ENCODE assay signal across 17 cellular contexts in the genomic region with DNA sequence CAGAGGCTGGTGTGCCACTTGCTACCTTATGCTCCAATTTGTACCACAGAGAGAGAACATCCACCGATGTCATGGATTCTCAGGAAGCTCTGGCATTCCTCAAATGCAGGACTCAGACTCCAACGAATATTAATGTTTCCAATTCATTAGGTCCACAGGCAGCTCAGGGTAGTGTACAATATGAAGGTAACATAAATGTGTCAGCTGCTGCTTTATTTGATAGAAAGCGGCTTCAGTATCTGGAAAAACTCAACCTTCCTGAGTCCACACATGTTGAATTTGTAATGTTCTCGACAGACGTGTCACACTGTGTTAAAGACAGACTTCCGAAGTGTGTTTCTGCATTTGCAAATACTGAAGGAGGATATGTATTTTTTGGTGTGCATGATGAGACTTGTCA. TPM values are rescaled to one million over a fixed set of nuclear protein-coding genes. Genes with fewer than 3 reads are reported as not detected.
DNase-seq lines count a peak whose midpoint lies in the region; ATAC-seq and TF ChIP-seq lines count a peak whose summit lies in the region.
"Had no signal": no experiment of that assay in that cellular context is flagged by ENCODE, and none has a peak within 500 bp of the region (broad histone marks: within the 10 kb centered on the region; RNA-seq: fewer than 3 reads in every experiment).

No MANE protein-coding gene starts in this region.

- POLR2A ChIA-PET in CD8-positive, alpha-beta T cell (lab: Charles Lee), result interaction anchor here (0.7 to 3.0 kb wide), 3 partner anchors 10 to 15 kb away, joined by 3 to 13 read pairs (median 3); a partner anchor contains a TSS
- POLR2A ChIA-PET in naive thymus-derived CD4-positive, alpha-beta T cell (lab: Charles Lee), result interaction anchor here (0.7 to 4.5 kb wide), 6 partner anchors 8 to 165 kb away, joined by 3 to 28 read pairs (median 8); a partner anchor contains a TSS
- POLR2A ChIA-PET in activated CD4-positive, alpha-beta memory T cell treated with anti-CD3 and anti-CD28 coated beads, Interleukin-2, amount 10 ng/mL, durations not matched to agents 7 days and 5 days (lab: Charles Lee), result interaction anchor here (1.0 to 2.6 kb wide), 3 partner anchors 11 to 45 kb away, joined by 3 to 10 read pairs (median 6); no protein-coding TSS in a partner anchor

- peaks cover 90% of the 10 kb centered on the region for H3K36me3 ChIP-seq in CD4-positive, CD25-positive, alpha-beta regulatory T cell (ENCODE audit: control insufficient read depth, insufficient read depth, low read length)
- peaks cover 52% of the 10 kb centered on the region for H3K36me3 ChIP-seq in CD8-positive, alpha-beta T cell (ENCODE audit: insufficient read depth, low read length)
- peaks cover 16 to 56% (median 44%) of the 10 kb centered on the region in 3 experiments for H3K36me3 ChIP-seq in naive thymus-derived CD4-positive, alpha-beta T cell (ENCODE audit: control insufficient read depth in 2 of 3, insufficient read depth in 3 of 3, low read length in 3 of 3)
- H3K36me3 ChIP-seq: SJCRH30 had no signal

- peaks cover 69% of the 10 kb centered on the region for H3K4me1 ChIP-seq in CD4-positive, CD25-positive, alpha-beta regulatory T cell (ENCODE audit: control insufficient read depth, insufficient read depth, low read length, poor library complexity, severe bottlenecking)
- H3K4me1 ChIP-seq in CD8-positive, alpha-beta T cell (ENCODE audit: insufficient read depth, low read length), result peaks cover 63% of the 10 kb centered on the region
- H3K4me1 ChIP-seq in naive thymus-derived CD4-positive, alpha-beta T cell (ENCODE audit: control insufficient read depth in 2 of 2, insufficient read depth in 2 of 2, low read length in 2 of 2), result peaks cover 41 to 54% of the 10 kb centered on the region in 2 donors

- H3K27me3 Mint-ChIP-seq in CD4-positive, CD25-positive, alpha-beta regulatory T cell, result no peaks in the 10 kb centered on the region
- no peaks in the 10 kb centered on the region for H3K27me3 Mint-ChIP-seq in CD8-positive, alpha-beta T cell (ENCODE audit: low read depth)
- H3K27me3 Mint-ChIP-seq in T-helper 17 cell, result no peaks in the 10 kb centered on the region
- H3K27me3 Mint-ChIP-seq in naive thymus-derived CD4-positive, alpha-beta T cell, result no peaks in the 10 kb centered on the region
- H3K27me3 Mint-ChIP-seq in activated CD4-positive, alpha-beta memory T cell treated with anti-CD3 and anti-CD28 coated beads, Interleukin-2, amount 10 ng/mL, durations not matched to agents 7 days and 5 days, result no peaks in the 10 kb centered on the region

- no peak overlapping the region for H3K4me3 ChIP-seq in CD4-positive, CD25-positive, alpha-beta regulatory T cell (ENCODE audit: low read depth, low read length)
- H3K4me3 ChIP-seq in CD8-positive, alpha-beta T cell (ENCODE audit: low read depth, low read length), result no peak overlapping the region
- H3K4me3 ChIP-seq in naive thymus-derived CD4-positive, alpha-beta T cell (ENCODE audit: low read length), result no peak overlapping the region
- H3K4me3 ChIP-seq: SJCRH30 had no signal

- TF ChIP-seq CTCF in CD8-positive, alpha-beta T cell (IDR thresholded peaks at IDR 0.05), result no peak

- no peak for DNase-seq in CD4-positive, CD25-positive, alpha-beta regulatory T cell
- no peak for DNase-seq in CD8-positive, alpha-beta T cell
- DNase-seq in T-helper 17 cell (no peak), activated gamma-delta T cell treated with Interleukin-2 at 50 U/mL for 16 hours (no peak), NOMO-1 treated with DMSO at 0.1 percent for 48 hours (lab: John Stamatoyannopoulos, UW; ENCODE audit: unreplicated experiment) (no peak)
- DNase-seq in naive thymus-derived CD4-positive, alpha-beta T cell, result no peak
- no peak for DNase-seq in activated CD4-positive, alpha-beta memory T cell treated with anti-CD3 and anti-CD28 coated beads, Interleukin-2, amount 10 ng/mL, durations not matched to agents 7 days and 5 days
- DNase-seq: AML-193, GOT3, KG1, MV-4-11, NCI-H187, NCI-H2107, NCI-H226, NCI-H524 treated with DMSO at 0.1 percent for 48 hours, SJCRH30 had no signal

- H3K36me3 Mint-ChIP-seq in CD4-positive, CD25-positive, alpha-beta regulatory T cell, result peaks cover 73% of the 10 kb centered on the region
- peaks cover 88% of the 10 kb centered on the region for H3K36me3 Mint-ChIP-seq in CD8-positive, alpha-beta T cell
- H3K36me3 Mint-ChIP-seq in T-helper 17 cell (ENCODE audit: low read depth), result peaks cover 9% of the 10 kb centered on the region
- peaks cover 7 to 68% (median 54%) of the 10 kb centered on the region in 5 donors for H3K36me3 Mint-ChIP-seq in naive thymus-derived CD4-positive, alpha-beta T cell
- H3K36me3 Mint-ChIP-seq in activated CD4-positive, alpha-beta memory T cell treated with anti-CD3 and anti-CD28 coated beads, Interleukin-2, amount 10 ng/mL, durations not matched to agents 7 days and 5 days (ENCODE audit: low read depth), result peaks cover 83% of the 10 kb centered on the region

- no peak for ATAC-seq in CD4-positive, CD25-positive, alpha-beta regulatory T cell (ENCODE audit: low read depth in 2 of 2)
- ATAC-seq in CD8-positive, alpha-beta T cell, result no peak
- ATAC-seq in T-helper 17 cell, result no peak
- ATAC-seq in naive thymus-derived CD4-positive, alpha-beta T cell, result no peak
- ATAC-seq: HepG2 had no signal

- intact Hi-C loops in CD8-positive, alpha-beta T cell (cut with DNase I, micrococcal nuclease), result loop anchor here in 1 of 2 experiments (5.0 kb wide), 1 partner anchor 103 kb away; no protein-coding TSS in a partner anchor
- intact Hi-C loops in naive thymus-derived CD4-positive, alpha-beta T cell (cut with micrococcal nuclease), result no loop called here

- peaks cover 0 to 2% (median 0%) of the 10 kb centered on the region in 7 donors for H3K9me3 Mint-ChIP-seq in CD4-positive, CD25-positive, alpha-beta regulatory T cell
- peaks cover 2% of the 10 kb centered on the region for H3K9me3 Mint-ChIP-seq in CD8-positive, alpha-beta T cell
- H3K9me3 Mint-ChIP-seq in naive thymus-derived CD4-positive, alpha-beta T cell, result no peaks in the 10 kb centered on the region
- H3K9me3 Mint-ChIP-seq in activated CD4-positive, alpha-beta memory T cell treated with anti-CD3 and anti-CD28 coated beads, Interleukin-2, amount 10 ng/mL, durations not matched to agents 7 days and 5 days, result no peaks in the 10 kb centered on the region

- CTCF ChIA-PET in CD8-positive, alpha-beta T cell (lab: Charles Lee), result interaction anchor here (0.8 kb wide), 1 partner anchor 13 kb away, joined by 4 read pairs; no protein-coding TSS in a partner anchor
- CTCF ChIA-PET in naive thymus-derived CD4-positive, alpha-beta T cell (lab: Charles Lee), result no interaction called here
- CTCF ChIA-PET in activated CD4-positive, alpha-beta memory T cell treated with anti-CD3 and anti-CD28 coated beads, Interleukin-2, amount 10 ng/mL, durations not matched to agents 7 days and 5 days (lab: Charles Lee), result no interaction called here

- peaks cover 32 to 84% (median 60%) of the 10 kb centered on the region in 4 donors for H3K4me1 Mint-ChIP-seq in CD4-positive, CD25-positive, alpha-beta regulatory T cell
- peaks cover 77% of the 10 kb centered on the region for H3K4me1 Mint-ChIP-seq in CD8-positive, alpha-beta T cell (ENCODE audit: low read depth)
- H3K4me1 Mint-ChIP-seq in T-helper 17 cell, result peaks cover 41% of the 10 kb centered on the region
- peaks cover 44 to 85% (median 73%) of the 10 kb centered on the region in 7 donors for H3K4me1 Mint-ChIP-seq in naive thymus-derived CD4-positive, alpha-beta T cell
- peaks cover 38% of the 10 kb centered on the region for H3K4me1 Mint-ChIP-seq in activated CD4-positive, alpha-beta memory T cell treated with anti-CD3 and anti-CD28 coated beads, Interleukin-2, amount 10 ng/mL, durations not matched to agents 7 days and 5 days

- peak overlapping the region in 3 of 4 donors; percentile 31 to 73 (median 54) for H3K4me3 Mint-ChIP-seq in CD4-positive, CD25-positive, alpha-beta regulatory T cell
- H3K4me3 Mint-ChIP-seq in CD8-positive, alpha-beta T cell, result peak overlapping the region; percentile 27
- no peak overlapping the region for H3K4me3 Mint-ChIP-seq in T-helper 17 cell
- H3K4me3 Mint-ChIP-seq in naive thymus-derived CD4-positive, alpha-beta T cell, result peak overlapping the region in 3 of 10 donors; percentile 30 to 47 (median 45)
- no peak overlapping the region for H3K4me3 Mint-ChIP-seq in activated CD4-positive, alpha-beta memory T cell treated with anti-CD3 and anti-CD28 coated beads, Interleukin-2, amount 10 ng/mL, durations not matched to agents 7 days and 5 days

- H3K9me3 ChIP-seq in CD4-positive, CD25-positive, alpha-beta regulatory T cell (ENCODE audit: control insufficient read depth in 2 of 2, low read length in 2 of 2), result no peaks in the 10 kb centered on the region
- H3K9me3 ChIP-seq in CD8-positive, alpha-beta T cell (ENCODE audit: low read length), result no peaks in the 10 kb centered on the region
- no peaks in the 10 kb centered on the region for H3K9me3 ChIP-seq in T-helper 17 cell (ENCODE audit: control insufficient read depth, low read length, poor library complexity, severe bottlenecking)
- H3K9me3 ChIP-seq in naive thymus-derived CD4-positive, alpha-beta T cell (ENCODE audit: control insufficient read depth in 2 of 3, low read length in 3 of 3), result no peaks in the 10 kb centered on the region
- H3K9me3 ChIP-seq: SJCRH30 had no signal

- peak overlapping the region; percentile 54 for H3K27ac ChIP-seq in CD4-positive, CD25-positive, alpha-beta regulatory T cell (ENCODE audit: insufficient read depth, low read length, poor library complexity, severe bottlenecking)
- no peak overlapping the region for H3K27ac ChIP-seq in CD8-positive, alpha-beta T cell (ENCODE audit: low read depth, low read length)
- H3K27ac ChIP-seq in naive thymus-derived CD4-positive, alpha-beta T cell (ENCODE audit: low read depth, low read length), result no peak overlapping the region
- H3K27ac ChIP-seq: SJCRH30 had no signal

- peak overlapping the region; percentile 65 to 87 (median 83) for H3K27ac Mint-ChIP-seq in CD4-positive, CD25-positive, alpha-beta regulatory T cell
- peak overlapping the region; percentile 90 for H3K27ac Mint-ChIP-seq in CD8-positive, alpha-beta T cell
- peak overlapping the region; percentile 82 for H3K27ac Mint-ChIP-seq in T-helper 17 cell
- H3K27ac Mint-ChIP-seq in naive thymus-derived CD4-positive, alpha-beta T cell, result peak overlapping the region in 8 of 9 donors; percentile 49 to 100 (median 74)
- H3K27ac Mint-ChIP-seq in activated CD4-positive, alpha-beta memory T cell treated with anti-CD3 and anti-CD28 coated beads, Interleukin-2, amount 10 ng/mL, durations not matched to agents 7 days and 5 days, result no peak overlapping the region

- no peaks in the 10 kb centered on the region for H3K27me3 ChIP-seq in CD4-positive, CD25-positive, alpha-beta regulatory T cell (ENCODE audit: control insufficient read depth, insufficient read depth, low read length)
- no peaks in the 10 kb centered on the region for H3K27me3 ChIP-seq in CD8-positive, alpha-beta T cell (ENCODE audit: insufficient read depth, low read length)
- no peaks in the 10 kb centered on the region for H3K27me3 ChIP-seq in naive thymus-derived CD4-positive, alpha-beta T cell (ENCODE audit: control insufficient read depth in 2 of 2, insufficient read depth in 2 of 2, low read length in 2 of 2)
- H3K27me3 ChIP-seq: SJCRH30 had no signal

RNA-seq across cellular contexts. Expression of a gene that starts 16.1 kb away (rescaled TPM):
- 221 TPM for total RNA-seq in CD4-positive, CD25-positive, alpha-beta regulatory T cell
- 100 to 1,000 TPM; 122 to 219 (median 162) TPM for polyA plus RNA-seq in CD4-positive, CD25-positive, alpha-beta regulatory T cell
- total RNA-seq in CD8-positive, alpha-beta T cell, result 10 to 100 TPM; 46.7 to 47.0 TPM
- total RNA-seq in T-helper 17 cell, result 100 to 1,000 TPM; 104 to 109 TPM
- total RNA-seq in naive thymus-derived CD4-positive, alpha-beta T cell, result 100 to 1,000 TPM in 4 of 5 experiments, 10 to 100 TPM in 1; 80.0 to 199 (median 133) TPM
- polyA plus RNA-seq in naive thymus-derived CD4-positive, alpha-beta T cell, result 100 to 1,000 TPM; 103 to 169 TPM
- 100 to 1,000 TPM; 231 to 240 TPM for total RNA-seq in activated CD4-positive, alpha-beta memory T cell treated with anti-CD3 and anti-CD28 coated beads, Interleukin-2, amount 10 ng/mL, durations not matched to agents 7 days and 5 days

Comparison
In these comparisons a context has a peak if more than half of its experiments do, and no peak if none do; other contexts are left out.
1. H3K4me3 Mint-ChIP-seq: peak in CD4-positive, CD25-positive, alpha-beta regulatory T cell (3 of 4) and CD8-positive, alpha-beta T cell (single experiment); none in T-helper 17 cell (single experiment) and activated CD4-positive, alpha-beta memory T cell treated with anti-CD3 and anti-CD28 coated beads, Interleukin-2, amount 10 ng/mL, durations not matched to agents 7 days and 5 days (single experiment).